Comparison of ENCODE assay signal across 11 cellular contexts in the genomic region with DNA sequence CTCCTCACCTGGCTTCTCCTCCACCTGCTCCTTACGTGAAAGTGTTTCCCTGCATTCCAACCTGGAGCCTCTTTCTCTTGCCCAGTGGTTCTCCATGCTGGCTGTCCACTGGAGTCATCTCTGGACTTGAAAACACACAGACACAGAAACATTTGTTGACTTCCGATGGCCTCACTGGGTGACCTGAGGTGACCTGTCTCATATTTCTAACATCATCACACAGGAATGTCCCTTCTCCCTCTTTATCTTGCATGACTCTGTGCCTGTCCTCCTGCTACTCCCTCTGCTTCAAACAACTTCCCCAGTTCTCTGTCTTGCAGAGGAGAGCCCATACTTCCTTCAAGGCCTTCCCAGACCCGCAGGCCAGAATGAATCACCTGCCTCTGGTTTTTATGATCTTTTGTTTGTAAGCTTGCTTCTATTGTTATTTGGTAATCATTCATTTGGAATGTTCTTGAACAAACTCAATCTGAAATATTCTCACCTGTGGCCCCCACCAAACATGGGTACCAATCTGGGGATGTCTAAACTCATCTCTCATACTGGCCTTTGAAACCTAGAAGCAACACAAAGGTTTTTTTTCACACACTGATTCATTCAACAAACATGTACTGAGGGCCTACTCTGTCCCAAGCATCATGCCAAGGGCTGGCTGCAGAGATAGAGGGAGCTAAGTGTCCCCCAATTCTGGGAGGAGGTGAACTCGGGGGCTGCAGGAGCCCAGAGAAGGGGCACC. TPM values are rescaled to one million over a fixed set of nuclear protein-coding genes. Genes with fewer than 3 reads are reported as not detected.
DNase-seq lines count a peak whose midpoint lies in the region; ATAC-seq and TF ChIP-seq lines count a peak whose summit lies in the region.
"Had no signal": no experiment of that assay in that cellular context is flagged by ENCODE, and none has a peak within 500 bp of the region (broad histone marks: within the 10 kb centered on the region; RNA-seq: fewer than 3 reads in every experiment).

No MANE protein-coding gene starts in this region.

- H3K4me3 ChIP-seq in GM23248 (no peak overlapping the region), SJSA1 (no peak overlapping the region), foreskin fibroblast (ENCODE audit: low read depth in 1 of 2, low read length in 2 of 2) (no peak overlapping the region), parathyroid adenoma (ENCODE audit: low read depth, low read length) (no peak overlapping the region)
- H3K4me3 ChIP-seq: lower lobe of right lung had no signal

- POLR2A ChIA-PET in naive thymus-derived CD8-positive, alpha-beta T cell (lab: Charles Lee) = no interaction called here

- H3K4me2 ChIP-seq in GM23248 (ENCODE audit: unreplicated experiment) (peak overlapping the region; percentile 38), parathyroid adenoma (ENCODE audit: low read length) (peak overlapping the region; percentile 11)

- H3K79me2 ChIP-seq in GM23248 (ENCODE audit: insufficient read depth) (no peaks in the 10 kb centered on the region), parathyroid adenoma (no peaks in the 10 kb centered on the region)

- H2AFZ ChIP-seq in GM23248 (no peak overlapping the region), parathyroid adenoma (peak overlapping the region; percentile 54)

- peak overlapping the region; percentile 29 for H3K9ac ChIP-seq in GM23248
- H3K9ac ChIP-seq in parathyroid adenoma = no peak overlapping the region

- H3K27ac ChIP-seq in GM23248 (peak overlapping the region; percentile 85), SJSA1 (peak overlapping the region; percentile 82), parathyroid adenoma (peak overlapping the region; percentile 73)
- H3K27ac ChIP-seq: lower lobe of right lung had no signal

- H3K27me3 ChIP-seq in GM23248 (replicated peaks; ENCODE audit: insufficient read depth) = no peaks in the 10 kb centered on the region
- no peaks in the 10 kb centered on the region for H3K27me3 ChIP-seq in SJSA1 (replicated peaks)
- H3K27me3 ChIP-seq in parathyroid adenoma (ENCODE audit: control insufficient read depth, insufficient read depth, low read length) = no peaks in the 10 kb centered on the region

- no peaks in the 10 kb centered on the region for H3K36me3 ChIP-seq in GM23248 (ENCODE audit: low read depth)
- no peaks in the 10 kb centered on the region for H3K36me3 ChIP-seq in SJSA1
- no peaks in the 10 kb centered on the region for H3K36me3 ChIP-seq in parathyroid adenoma (ENCODE audit: control insufficient read depth, insufficient read depth, low read length)
- H3K36me3 ChIP-seq: lower lobe of right lung had no signal

- DNase-seq in GM23248 (peak; percentile 88), SJSA1 (ENCODE audit: low read depth in 1 of 2, low spot score in 2 of 2) (peak; percentile 69 to 83), foreskin fibroblast (peak; percentile 80 to 88), mucosa of gallbladder (ENCODE audit: low spot score) (no peak)
- no peak for DNase-seq in activated CD8-positive, alpha-beta memory T cell treated with anti-CD3 and anti-CD28 coated beads, Interleukin-2, amount 50 U/mL, for 4 hours
- no peak for DNase-seq in naive thymus-derived CD8-positive, alpha-beta T cell
- DNase-seq: caudate nucleus, lower lobe of right lung, NCI-H2081 treated with DMSO at 0.1 percent for 48 hours had no signal

- H3K36me3 Mint-ChIP-seq in naive thymus-derived CD8-positive, alpha-beta T cell = no peaks in the 10 kb centered on the region

- H3K27ac Mint-ChIP-seq in naive thymus-derived CD8-positive, alpha-beta T cell = peak overlapping the region in 4 of 10 donors; percentile 39 to 51 (median 48)

- H3K27me3 Mint-ChIP-seq in naive thymus-derived CD8-positive, alpha-beta T cell = no peaks in the 10 kb centered on the region

- WGBS in GM23248 (ENCODE audit: low coverage in 1 of 2, low lambda C conversion rate in 2 of 2, missing lambda C conversion rate in 2 of 2), 2 experiments = 38 to 40% methylated on average over 4 of the region's 4 CpGs

- H3K9me2 ChIP-seq in GM23248 (ENCODE audit: insufficient read depth) = no peaks in the 10 kb centered on the region

- no peak overlapping the region for H3K4me3 Mint-ChIP-seq in naive thymus-derived CD8-positive, alpha-beta T cell

- H3K4me1 Mint-ChIP-seq in naive thymus-derived CD8-positive, alpha-beta T cell = peaks cover 19 to 50% (median 30%) of the 10 kb centered on the region in 4 donors

- no peaks in the 10 kb centered on the region for H4K20me1 ChIP-seq in GM23248 (ENCODE audit: insufficient read depth)

- in situ Hi-C loops in GM23248 (cut with MboI) = no loop called here

- H3K9me3 ChIP-seq in GM23248 (ENCODE audit: low read depth) = no peaks in the 10 kb centered on the region
- no peaks in the 10 kb centered on the region for H3K9me3 ChIP-seq in SJSA1 (replicated peaks)
- H3K9me3 ChIP-seq in parathyroid adenoma (ENCODE audit: control insufficient read depth, low read length) = no peaks in the 10 kb centered on the region
- H3K9me3 ChIP-seq: lower lobe of right lung had no signal

- no peak for TF ChIP-seq CTCF in foreskin fibroblast (IDR thresholded peaks at IDR 0.05; ENCODE audit: low read depth, low read length)
- no peak for TF ChIP-seq CTCF in parathyroid adenoma (IDR thresholded peaks at IDR 0.05)

- peaks cover 42% of the 10 kb centered on the region for H3F3A ChIP-seq in GM23248 (ENCODE audit: insufficient read depth)

- H3K4me1 ChIP-seq in GM23248 (ENCODE audit: insufficient read depth) = peaks cover 41% of the 10 kb centered on the region
- peaks cover 30% of the 10 kb centered on the region for H3K4me1 ChIP-seq in SJSA1 (replicated peaks)
- H3K4me1 ChIP-seq in parathyroid adenoma = peaks cover 14% of the 10 kb centered on the region

- H3K9me3 Mint-ChIP-seq in naive thymus-derived CD8-positive, alpha-beta T cell = no peaks in the 10 kb centered on the region

- no peak for ATAC-seq in naive thymus-derived CD8-positive, alpha-beta T cell
- no peak for ATAC-seq in HG03460 (IDR thresholded peaks at IDR 0.05; ENCODE audit: unreplicated experiment)

RNA-seq across cellular contexts. Expression of a gene that starts 9.7 kb away (rescaled TPM):
- 1.8 and 3.8 TPM in 2 replicates for total RNA-seq in GM23248 (2014; rRNA removed; shearing (Covaris generic))
- polyA plus RNA-seq in GM23248 (2016; fragmentation: Nextera tagmentation; extraction: Ambion mirVana) = 7.0 and 7.7 TPM in 2 replicates
- 0.38 and 0.55 TPM in 2 replicates for total RNA-seq in SJSA1 (2014; rRNA removed; shearing (Covaris generic))
- 33.7 TPM for total RNA-seq in mucosa of gallbladder
- total RNA-seq in naive thymus-derived CD8-positive, alpha-beta T cell = 100 to 1,000 TPM; 137 to 146 TPM
- 10 to 100 TPM; 16.8 to 45.8 (median 30.0) TPM for polyA plus RNA-seq in naive thymus-derived CD8-positive, alpha-beta T cell

Comparison
In these comparisons a context has a peak if more than half of its experiments do, and no peak if none do; other contexts are left out.
1. DNase-seq: peak in GM23248 (single experiment), SJSA1 (2 of 2) and foreskin fibroblast (2 of 2); none in mucosa of gallbladder (single experiment), activated CD8-positive, alpha-beta memory T cell treated with anti-CD3 and anti-CD28 coated beads, Interleukin-2, amount 50 U/mL, for 4 hours (single experiment) and naive thymus-derived CD8-positive, alpha-beta T cell (0 of 10).
2. Peak in every context shown above with its lines, with median percentiles within 50 percentile points of each other: H3K27ac ChIP-seq.